1 cellular context compared by ENCODE assay signal in the genomic region with DNA sequence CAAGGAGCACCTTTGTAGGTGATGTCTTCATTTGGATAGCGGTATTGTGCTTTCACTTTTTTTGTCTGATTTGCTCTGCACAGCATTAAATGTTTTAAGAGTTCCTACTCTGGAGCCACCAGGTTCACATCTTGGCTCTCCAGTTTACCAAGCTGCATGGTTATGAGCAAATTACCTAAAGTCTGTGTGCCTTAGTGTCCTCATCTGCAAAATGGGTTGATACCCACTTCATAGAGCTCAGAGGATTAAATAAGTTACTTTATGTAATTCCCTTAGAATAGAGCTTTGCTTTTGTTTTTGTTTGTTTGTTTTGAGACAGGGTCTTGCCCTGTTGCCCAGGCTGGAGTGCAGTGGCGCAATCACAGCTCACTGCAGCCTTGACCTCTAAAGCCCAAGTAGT.
TF ChIP-seq lines count a peak whose summit lies in the region.

No MANE protein-coding gene starts in this region.

TF ChIP-seq in WTC11, 78 proteins besides CTCF, POLR2A, EP300 and RAD21:
- TF ChIP-seq PRRX2 (CRISPR knock-in tag; IDR thresholded peaks at IDR 0.05) = no peak
- TF ChIP-seq, protein P1, sequence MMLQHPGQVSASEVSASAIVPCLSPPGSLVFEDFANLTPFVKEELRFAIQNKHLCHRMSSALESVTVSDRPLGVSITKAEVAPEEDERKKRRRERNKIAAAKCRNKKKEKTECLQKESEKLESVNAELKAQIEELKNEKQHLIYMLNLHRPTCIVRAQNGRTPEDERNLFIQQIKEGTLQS (CRISPR knock-in tag; conservative IDR thresholded peaks at IDR 0.05) = no peak
- no peak for TF ChIP-seq TCF7 (CRISPR knock-in tag; IDR thresholded peaks at IDR 0.05; ENCODE audit: low read depth)
- TF ChIP-seq, protein P2, sequence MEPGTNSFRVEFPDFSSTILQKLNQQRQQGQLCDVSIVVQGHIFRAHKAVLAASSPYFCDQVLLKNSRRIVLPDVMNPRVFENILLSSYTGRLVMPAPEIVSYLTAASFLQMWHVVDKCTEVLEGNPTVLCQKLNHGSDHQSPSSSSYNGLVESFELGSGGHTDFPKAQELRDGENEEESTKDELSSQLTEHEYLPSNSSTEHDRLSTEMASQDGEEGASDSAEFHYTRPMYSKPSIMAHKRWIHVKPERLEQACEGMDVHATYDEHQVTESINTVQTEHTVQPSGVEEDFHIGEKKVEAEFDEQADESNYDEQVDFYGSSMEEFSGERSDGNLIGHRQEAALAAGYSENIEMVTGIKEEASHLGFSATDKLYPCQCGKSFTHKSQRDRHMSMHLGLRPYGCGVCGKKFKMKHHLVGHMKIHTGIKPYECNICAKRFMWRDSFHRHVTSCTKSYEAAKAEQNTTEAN (CRISPR knock-in tag; IDR thresholded peaks at IDR 0.05) = no peak
- no peak for TF ChIP-seq MYBL2 (CRISPR knock-in tag; IDR thresholded peaks at IDR 0.05)
- TF ChIP-seq, protein P3, sequence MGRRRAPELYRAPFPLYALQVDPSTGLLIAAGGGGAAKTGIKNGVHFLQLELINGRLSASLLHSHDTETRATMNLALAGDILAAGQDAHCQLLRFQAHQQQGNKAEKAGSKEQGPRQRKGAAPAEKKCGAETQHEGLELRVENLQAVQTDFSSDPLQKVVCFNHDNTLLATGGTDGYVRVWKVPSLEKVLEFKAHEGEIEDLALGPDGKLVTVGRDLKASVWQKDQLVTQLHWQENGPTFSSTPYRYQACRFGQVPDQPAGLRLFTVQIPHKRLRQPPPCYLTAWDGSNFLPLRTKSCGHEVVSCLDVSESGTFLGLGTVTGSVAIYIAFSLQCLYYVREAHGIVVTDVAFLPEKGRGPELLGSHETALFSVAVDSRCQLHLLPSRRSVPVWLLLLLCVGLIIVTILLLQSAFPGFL (CRISPR knock-in tag; IDR thresholded peaks at IDR 0.05; ENCODE audit: borderline replicate concordance) = no peak
- TF ChIP-seq JAZF1 (CRISPR knock-in tag; IDR thresholded peaks at IDR 0.05) = no peak
- TF ChIP-seq, protein P4, sequence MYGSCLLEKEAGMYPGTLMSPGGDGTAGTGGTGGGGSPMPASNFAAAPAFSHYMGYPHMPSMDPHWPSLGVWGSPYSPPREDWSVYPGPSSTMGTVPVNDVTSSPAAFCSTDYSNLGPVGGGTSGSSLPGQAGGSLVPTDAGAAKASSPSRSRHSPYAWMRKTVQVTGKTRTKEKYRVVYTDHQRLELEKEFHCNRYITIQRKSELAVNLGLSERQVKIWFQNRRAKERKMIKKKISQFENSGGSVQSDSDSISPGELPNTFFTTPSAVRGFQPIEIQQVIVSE (CRISPR knock-in tag; IDR thresholded peaks at IDR 0.05; ENCODE audit: borderline replicate concordance) = no peak
- no peak for TF ChIP-seq GRHL2 (CRISPR knock-in tag; IDR thresholded peaks at IDR 0.05; ENCODE audit: insufficient replicate concordance, severe bottlenecking)
- TF ChIP-seq NR3C1 (CRISPR knock-in tag; conservative IDR thresholded peaks at IDR 0.05; ENCODE audit: low read depth) = no peak
- TF ChIP-seq TEAD4 (CRISPR knock-in tag; IDR thresholded peaks at IDR 0.05) = no peak
- no peak for TF ChIP-seq CREM (CRISPR knock-in tag; IDR thresholded peaks at IDR 0.05)
- TF ChIP-seq ZNF671 (CRISPR knock-in tag; IDR thresholded peaks at IDR 0.05) = no peak
- no peak for TF ChIP-seq OVOL2 (CRISPR knock-in tag; IDR thresholded peaks at IDR 0.05; ENCODE audit: borderline replicate concordance)
- TF ChIP-seq, protein P5, sequence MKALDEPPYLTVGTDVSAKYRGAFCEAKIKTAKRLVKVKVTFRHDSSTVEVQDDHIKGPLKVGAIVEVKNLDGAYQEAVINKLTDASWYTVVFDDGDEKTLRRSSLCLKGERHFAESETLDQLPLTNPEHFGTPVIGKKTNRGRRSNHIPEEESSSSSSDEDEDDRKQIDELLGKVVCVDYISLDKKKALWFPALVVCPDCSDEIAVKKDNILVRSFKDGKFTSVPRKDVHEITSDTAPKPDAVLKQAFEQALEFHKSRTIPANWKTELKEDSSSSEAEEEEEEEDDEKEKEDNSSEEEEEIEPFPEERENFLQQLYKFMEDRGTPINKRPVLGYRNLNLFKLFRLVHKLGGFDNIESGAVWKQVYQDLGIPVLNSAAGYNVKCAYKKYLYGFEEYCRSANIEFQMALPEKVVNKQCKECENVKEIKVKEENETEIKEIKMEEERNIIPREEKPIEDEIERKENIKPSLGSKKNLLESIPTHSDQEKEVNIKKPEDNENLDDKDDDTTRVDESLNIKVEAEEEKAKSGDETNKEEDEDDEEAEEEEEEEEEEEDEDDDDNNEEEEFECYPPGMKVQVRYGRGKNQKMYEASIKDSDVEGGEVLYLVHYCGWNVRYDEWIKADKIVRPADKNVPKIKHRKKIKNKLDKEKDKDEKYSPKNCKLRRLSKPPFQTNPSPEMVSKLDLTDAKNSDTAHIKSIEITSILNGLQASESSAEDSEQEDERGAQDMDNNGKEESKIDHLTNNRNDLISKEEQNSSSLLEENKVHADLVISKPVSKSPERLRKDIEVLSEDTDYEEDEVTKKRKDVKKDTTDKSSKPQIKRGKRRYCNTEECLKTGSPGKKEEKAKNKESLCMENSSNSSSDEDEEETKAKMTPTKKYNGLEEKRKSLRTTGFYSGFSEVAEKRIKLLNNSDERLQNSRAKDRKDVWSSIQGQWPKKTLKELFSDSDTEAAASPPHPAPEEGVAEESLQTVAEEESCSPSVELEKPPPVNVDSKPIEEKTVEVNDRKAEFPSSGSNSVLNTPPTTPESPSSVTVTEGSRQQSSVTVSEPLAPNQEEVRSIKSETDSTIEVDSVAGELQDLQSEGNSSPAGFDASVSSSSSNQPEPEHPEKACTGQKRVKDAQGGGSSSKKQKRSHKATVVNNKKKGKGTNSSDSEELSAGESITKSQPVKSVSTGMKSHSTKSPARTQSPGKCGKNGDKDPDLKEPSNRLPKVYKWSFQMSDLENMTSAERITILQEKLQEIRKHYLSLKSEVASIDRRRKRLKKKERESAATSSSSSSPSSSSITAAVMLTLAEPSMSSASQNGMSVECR (CRISPR knock-in tag; IDR thresholded peaks at IDR 0.05; ENCODE audit: borderline replicate concordance) = no peak
- no peak for TF ChIP-seq CBFB (CRISPR knock-in tag; IDR thresholded peaks at IDR 0.05; ENCODE audit: low read depth)
- no peak for TF ChIP-seq ZNF232 (CRISPR knock-in tag; IDR thresholded peaks at IDR 0.05)
- TF ChIP-seq, protein P6, sequence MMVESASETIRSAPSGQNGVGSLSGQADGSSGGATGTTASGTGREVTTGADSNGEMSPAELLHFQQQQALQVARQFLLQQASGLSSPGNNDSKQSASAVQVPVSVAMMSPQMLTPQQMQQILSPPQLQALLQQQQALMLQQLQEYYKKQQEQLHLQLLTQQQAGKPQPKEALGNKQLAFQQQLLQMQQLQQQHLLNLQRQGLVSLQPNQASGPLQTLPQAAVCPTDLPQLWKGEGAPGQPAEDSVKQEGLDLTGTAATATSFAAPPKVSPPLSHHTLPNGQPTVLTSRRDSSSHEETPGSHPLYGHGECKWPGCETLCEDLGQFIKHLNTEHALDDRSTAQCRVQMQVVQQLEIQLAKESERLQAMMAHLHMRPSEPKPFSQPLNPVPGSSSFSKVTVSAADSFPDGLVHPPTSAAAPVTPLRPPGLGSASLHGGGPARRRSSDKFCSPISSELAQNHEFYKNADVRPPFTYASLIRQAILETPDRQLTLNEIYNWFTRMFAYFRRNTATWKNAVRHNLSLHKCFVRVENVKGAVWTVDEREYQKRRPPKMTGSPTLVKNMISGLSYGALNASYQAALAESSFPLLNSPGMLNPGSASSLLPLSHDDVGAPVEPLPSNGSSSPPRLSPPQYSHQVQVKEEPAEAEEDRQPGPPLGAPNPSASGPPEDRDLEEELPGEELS (CRISPR knock-in tag; IDR thresholded peaks at IDR 0.05) = no peak
- TF ChIP-seq CREB1 (CRISPR knock-in tag; IDR thresholded peaks at IDR 0.05) = no peak
- TF ChIP-seq SMAD3 (CRISPR knock-in tag; IDR thresholded peaks at IDR 0.05; ENCODE audit: borderline replicate concordance) = no peak
